Comparison of ENCODE assay signal across 11 cellular contexts in the genomic region with DNA sequence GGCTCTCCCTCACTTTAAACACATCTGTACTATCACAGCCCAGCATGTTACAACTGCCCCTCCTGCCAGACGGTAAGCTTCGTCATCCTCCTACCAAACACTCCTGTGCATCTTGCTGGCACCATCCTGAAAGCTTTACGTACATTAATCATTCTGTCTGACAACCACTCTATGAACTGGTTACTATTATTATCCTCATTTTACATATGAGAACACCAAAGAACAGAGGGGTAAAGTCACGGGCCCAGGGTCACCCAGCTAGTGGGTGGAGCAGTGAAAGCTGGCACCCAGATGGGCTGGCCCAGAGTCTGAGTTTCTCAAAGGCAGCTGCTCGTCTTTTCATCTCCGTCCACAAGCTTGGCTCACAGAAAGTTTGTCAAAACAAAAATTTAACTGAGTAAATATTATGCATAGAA. TPM values are rescaled to one million over a fixed set of nuclear protein-coding genes. Genes with fewer than 3 reads are reported as not detected.
DNase-seq lines count a peak whose midpoint lies in the region; ATAC-seq, FAIRE-seq and TF ChIP-seq lines count a peak whose summit lies in the region.
"Had no signal": no experiment of that assay in that cellular context is flagged by ENCODE, and none has a peak within 500 bp of the region (broad histone marks: within the 10 kb centered on the region; RNA-seq: fewer than 3 reads in every experiment).

No MANE protein-coding gene starts in this region.

- dilution Hi-C loops in keratinocyte (cut with MboI; ENCODE audit: extremely low pct_ligation_motif_present, low sequenced_read_pairs), result no loop called here

- POLR2A ChIA-PET in activated naive CD8-positive, alpha-beta T cell treated with anti-CD3 and anti-CD28 coated beads, Interleukin-2, amount 10 ng/mL, durations not matched to agents 7 days and 5 days (lab: Charles Lee), result interaction anchor here (1.2 to 1.7 kb wide), 2 partner anchors 10 to 29 kb away, joined by 3 read pairs; partner anchors contain the start of gene PLA2G6

- H3K27ac Mint-ChIP-seq in activated CD8-positive, alpha-beta memory T cell treated with anti-CD3 and anti-CD28 coated beads, Interleukin-2, amount 10 ng/mL, durations not matched to agents 7 days and 5 days, result peak overlapping the region; percentile 71
- H3K27ac Mint-ChIP-seq in activated naive CD8-positive, alpha-beta T cell treated with anti-CD3 and anti-CD28 coated beads, Interleukin-2, amount 10 ng/mL, durations not matched to agents 7 days and 5 days, result peak overlapping the region; percentile 85

- H3K27me3 ChIP-seq in keratinocyte (ENCODE audit: control insufficient read depth, extremely low read depth, insufficient read depth, low read length), result no peaks in the 10 kb centered on the region
- H3K27me3 ChIP-seq: cardiac muscle cell had no signal

- DNase-seq in activated CD8-positive, alpha-beta memory T cell treated with anti-CD3 and anti-CD28 coated beads, Interleukin-2, amount 10 ng/mL, durations not matched to agents 7 days and 5 days, result no peak
- no peak for DNase-seq in activated CD8-positive, alpha-beta memory T cell treated with anti-CD3 and anti-CD28 coated beads, Interleukin-2, amount 50 U/mL, for 4 hours
- peak; percentile 3 for DNase-seq in activated naive CD8-positive, alpha-beta T cell treated with anti-CD3 and anti-CD28 coated beads, Interleukin-2, amount 10 ng/mL, durations not matched to agents 7 days and 5 days
- peak; percentile 90 for DNase-seq in keratinocyte (ENCODE audit: low read depth, low spot score)
- DNase-seq in superior temporal gyrus (ENCODE audit: extremely low spot score), result peak; percentile 35
- DNase-seq in mucosa of gallbladder (ENCODE audit: low spot score), result no peak
- no peak for DNase-seq in LoVo (ENCODE audit: low spot score)
- DNase-seq: glutamatergic neuron; stimulated activated naive CD4-positive, alpha-beta T cell had no signal

- H3K4me1 ChIP-seq in keratinocyte (ENCODE audit: control insufficient read depth, extremely low read depth, insufficient read depth, low read length), result peaks cover 25% of the 10 kb centered on the region

- no peaks in the 10 kb centered on the region for H3K36me3 Mint-ChIP-seq in activated CD8-positive, alpha-beta memory T cell treated with anti-CD3 and anti-CD28 coated beads, Interleukin-2, amount 10 ng/mL, durations not matched to agents 7 days and 5 days
- no peaks in the 10 kb centered on the region for H3K36me3 Mint-ChIP-seq in activated naive CD8-positive, alpha-beta T cell treated with anti-CD3 and anti-CD28 coated beads, Interleukin-2, amount 10 ng/mL, durations not matched to agents 7 days and 5 days

- no peak overlapping the region for H3K4me3 ChIP-seq in keratinocyte (ENCODE audit: control insufficient read depth in 2 of 3, extremely low read depth in 1 of 3, insufficient read depth in 2 of 3, low read depth in 1 of 3, low read length in 3 of 3)
- H3K4me3 ChIP-seq: cardiac muscle cell had no signal

- peak overlapping the region; percentile 86 for H3K27ac ChIP-seq in keratinocyte (ENCODE audit: control insufficient read depth, insufficient read depth, low read length)
- H3K27ac ChIP-seq: cardiac muscle cell had no signal

- peak overlapping the region; percentile 73 for H3K9ac ChIP-seq in keratinocyte (ENCODE audit: control insufficient read depth, extremely low read depth, insufficient read depth, low read length)

- no peaks in the 10 kb centered on the region for H3K9me3 Mint-ChIP-seq in activated CD8-positive, alpha-beta memory T cell treated with anti-CD3 and anti-CD28 coated beads, Interleukin-2, amount 10 ng/mL, durations not matched to agents 7 days and 5 days (ENCODE audit: low read depth)
- H3K9me3 Mint-ChIP-seq in activated naive CD8-positive, alpha-beta T cell treated with anti-CD3 and anti-CD28 coated beads, Interleukin-2, amount 10 ng/mL, durations not matched to agents 7 days and 5 days, result no peaks in the 10 kb centered on the region

- CTCF ChIA-PET in activated CD8-positive, alpha-beta memory T cell treated with anti-CD3 and anti-CD28 coated beads, Interleukin-2, amount 10 ng/mL, durations not matched to agents 7 days and 5 days (lab: Charles Lee), result no interaction called here

- H3K9me1 ChIP-seq in keratinocyte (ENCODE audit: control insufficient read depth, extremely low read depth, insufficient read depth, low read length), result no peaks in the 10 kb centered on the region

- peak overlapping the region; percentile 33 for H3K4me2 ChIP-seq in keratinocyte (ENCODE audit: control insufficient read depth, extremely low read depth, insufficient read depth, low read depth, low read length)

- no peak for ATAC-seq in activated CD8-positive, alpha-beta memory T cell treated with anti-CD3 and anti-CD28 coated beads, Interleukin-2, amount 10 ng/mL, durations not matched to agents 7 days and 5 days
- no peak for ATAC-seq in activated naive CD8-positive, alpha-beta T cell treated with anti-CD3 and anti-CD28 coated beads, Interleukin-2, amount 10 ng/mL, durations not matched to agents 7 days and 5 days (ENCODE audit: low read depth)
- ATAC-seq in HG03442 (IDR thresholded peaks at IDR 0.05; ENCODE audit: unreplicated experiment), result no peak

- no peaks in the 10 kb centered on the region for H3K79me2 ChIP-seq in keratinocyte (ENCODE audit: control insufficient read depth, insufficient read depth, low read length)

- H3K9me3 ChIP-seq in keratinocyte (ENCODE audit: control insufficient read depth, low read depth, low read length), result no peaks in the 10 kb centered on the region

- no peaks in the 10 kb centered on the region for H3K36me3 ChIP-seq in keratinocyte (ENCODE audit: control insufficient read depth in 2 of 2, extremely low read depth in 1 of 2, insufficient read depth in 2 of 2, low read length in 2 of 2)
- H3K36me3 ChIP-seq: cardiac muscle cell had no signal

- H3K4me3 Mint-ChIP-seq in activated CD8-positive, alpha-beta memory T cell treated with anti-CD3 and anti-CD28 coated beads, Interleukin-2, amount 10 ng/mL, durations not matched to agents 7 days and 5 days, result no peak overlapping the region
- no peak overlapping the region for H3K4me3 Mint-ChIP-seq in activated naive CD8-positive, alpha-beta T cell treated with anti-CD3 and anti-CD28 coated beads, Interleukin-2, amount 10 ng/mL, durations not matched to agents 7 days and 5 days

- H3K27me3 Mint-ChIP-seq in activated CD8-positive, alpha-beta memory T cell treated with anti-CD3 and anti-CD28 coated beads, Interleukin-2, amount 10 ng/mL, durations not matched to agents 7 days and 5 days, result no peaks in the 10 kb centered on the region
- H3K27me3 Mint-ChIP-seq in activated naive CD8-positive, alpha-beta T cell treated with anti-CD3 and anti-CD28 coated beads, Interleukin-2, amount 10 ng/mL, durations not matched to agents 7 days and 5 days, result no peaks in the 10 kb centered on the region

- no peak for FAIRE-seq in keratinocyte (lab: Jason Lieb, UNC)

- no peak overlapping the region for H2AFZ ChIP-seq in keratinocyte (ENCODE audit: control insufficient read depth, low read length)

- H4K20me1 ChIP-seq in keratinocyte (ENCODE audit: control insufficient read depth, extremely low read depth, insufficient read depth, low read length), result no peaks in the 10 kb centered on the region

- TF ChIP-seq CTCF in keratinocyte (optimal IDR thresholded peaks at IDR 0.05 in 1 of 3, IDR thresholded peaks at IDR 0.05 in 1 of 3, conservative IDR thresholded peaks at IDR 0.05 in 1 of 3; ENCODE audit: extremely low read depth in 1 of 3, insufficient read depth in 2 of 3, low read length in 3 of 3), result no peak

- peaks cover 36% of the 10 kb centered on the region for H3K4me1 Mint-ChIP-seq in activated CD8-positive, alpha-beta memory T cell treated with anti-CD3 and anti-CD28 coated beads, Interleukin-2, amount 10 ng/mL, durations not matched to agents 7 days and 5 days
- H3K4me1 Mint-ChIP-seq in activated naive CD8-positive, alpha-beta T cell treated with anti-CD3 and anti-CD28 coated beads, Interleukin-2, amount 10 ng/mL, durations not matched to agents 7 days and 5 days, result peaks cover 40% of the 10 kb centered on the region

RNA-seq across cellular contexts. Expression of gene PLA2G6, which starts 9.6 kb away (rescaled TPM):
- total RNA-seq in activated CD8-positive, alpha-beta memory T cell treated with anti-CD3 and anti-CD28 coated beads, Interleukin-2, amount 10 ng/mL, durations not matched to agents 7 days and 5 days, result 10 to 100 TPM; 41.1 to 71.4 TPM
- 100 to 1,000 TPM in 1 of 2 experiments, 10 to 100 TPM in 1; 94.6 to 103 TPM for total RNA-seq in activated naive CD8-positive, alpha-beta T cell treated with anti-CD3 and anti-CD28 coated beads, Interleukin-2, amount 10 ng/mL, durations not matched to agents 7 days and 5 days
- 4.6 to 12.1 TPM (median 5.2 TPM) in 3 replicates for polyA plus RNA-seq in keratinocyte
- 1.6 TPM for polyA plus RNA-seq in keratinocyte (2011; ENCODE audit: low read depth)
- 1.4 and 2.3 TPM in 2 replicates for polyA plus RNA-seq in keratinocyte (2011; cell fraction: cytosol; rRNA removed)
- polyA plus RNA-seq in keratinocyte (2011; cell fraction: nucleus; rRNA removed), result 34.0 and 40.8 TPM in 2 replicates
- polyA plus RNA-seq in keratinocyte (2012; ENCODE audit: low replicate concordance), result 3.2 and 9.8 TPM in 2 replicates
- polyA minus RNA-seq in keratinocyte, result 4.4 to 20.7 TPM (median 14.4 TPM) in 3 replicates
- 5.0 TPM for polyA minus RNA-seq in keratinocyte (2011; cell fraction: cytosol; rRNA and poly(A)+ RNA removed)
- 16.8 and 27.8 TPM in 2 replicates for polyA minus RNA-seq in keratinocyte (2011; cell fraction: nucleus; rRNA and poly(A)+ RNA removed)
- 260 TPM for total RNA-seq in mucosa of gallbladder

RNA-seq across cellular contexts. Expression of gene MAFF, which starts 29.8 kb away (rescaled TPM):
- total RNA-seq in activated CD8-positive, alpha-beta memory T cell treated with anti-CD3 and anti-CD28 coated beads, Interleukin-2, amount 10 ng/mL, durations not matched to agents 7 days and 5 days, result 1 to 10 TPM; 6.6 to 7.8 TPM
- total RNA-seq in activated naive CD8-positive, alpha-beta T cell treated with anti-CD3 and anti-CD28 coated beads, Interleukin-2, amount 10 ng/mL, durations not matched to agents 7 days and 5 days, result 10 to 100 TPM; 10.8 to 12.8 TPM
- polyA plus RNA-seq in keratinocyte, result 8.6 to 10.5 TPM (median 10.5 TPM) in 3 replicates
- 29.6 TPM for polyA plus RNA-seq in keratinocyte (2011; ENCODE audit: low read depth)
- 7.0 and 9.8 TPM in 2 replicates for polyA plus RNA-seq in keratinocyte (2011; cell fraction: cytosol; rRNA removed)
- 12.7 and 15.8 TPM in 2 replicates for polyA plus RNA-seq in keratinocyte (2011; cell fraction: nucleus; rRNA removed)
- 12.2 and 74.2 TPM in 2 replicates for polyA plus RNA-seq in keratinocyte (2012; ENCODE audit: low replicate concordance)
- 3.1 to 3.9 TPM (median 3.5 TPM) in 3 replicates for polyA minus RNA-seq in keratinocyte
- 12.3 TPM for polyA minus RNA-seq in keratinocyte (2011; cell fraction: cytosol; rRNA and poly(A)+ RNA removed)
- polyA minus RNA-seq in keratinocyte (2011; cell fraction: nucleus; rRNA and poly(A)+ RNA removed), result 8.0 and 8.1 TPM in 2 replicates
- total RNA-seq in mucosa of gallbladder, result 34.4 TPM

Comparison
In these comparisons a context has a peak if more than half of its experiments do, and no peak if none do; other contexts are left out.
1. DNase-seq: peak in activated naive CD8-positive, alpha-beta T cell treated with anti-CD3 and anti-CD28 coated beads, Interleukin-2, amount 10 ng/mL, durations not matched to agents 7 days and 5 days (single experiment), keratinocyte (single experiment) and superior temporal gyrus (single experiment); none in activated CD8-positive, alpha-beta memory T cell treated with anti-CD3 and anti-CD28 coated beads, Interleukin-2, amount 10 ng/mL, durations not matched to agents 7 days and 5 days (single experiment), activated CD8-positive, alpha-beta memory T cell treated with anti-CD3 and anti-CD28 coated beads, Interleukin-2, amount 50 U/mL, for 4 hours (single experiment), mucosa of gallbladder (single experiment) and LoVo (single experiment).